Comparison of ENCODE assay signal across 10 cellular contexts in genomic region chr9:111891910-111892499, GRCh38.
DNase-seq lines count a peak whose midpoint lies in the region; ATAC-seq lines count a peak whose summit lies in the region.
"Had no signal": no experiment of that assay in that cellular context is flagged by ENCODE, and none has a peak within 500 bp of the region (broad histone marks: within the 10 kb centered on the region; RNA-seq: fewer than 3 reads in every experiment).

No MANE protein-coding gene starts in this region.

- no peaks in the 10 kb centered on the region for H3K9me3 Mint-ChIP-seq in memory B cell

- DNase-seq in COLO829 (ENCODE audit: low spot score) (peak; percentile 40), SHP77 (lab: John Stamatoyannopoulos, UW) (peak; percentile 81 to 89), memory B cell (ENCODE audit: low spot score in 2 of 2) (peak; percentile 31 to 42), amygdala (lab: John Stamatoyannopoulos, UW) (no peak)
- no peak for DNase-seq in stimulated activated naive CD4-positive, alpha-beta T cell treated with Interleukin-2 at 50 U/mL for 16 hours (lab: John Stamatoyannopoulos, UW)
- DNase-seq: head of caudate nucleus, NCI-H82 had no signal

- peak overlapping the region; percentile 67 for H3K27ac Mint-ChIP-seq in memory B cell

- peak; percentile 43 for ATAC-seq in HG02852 (IDR thresholded peaks at IDR 0.05; ENCODE audit: unreplicated experiment)
- peak; percentile 50 for ATAC-seq in memory B cell (ENCODE audit: low read depth)
- no peak for ATAC-seq in GM19328 (IDR thresholded peaks at IDR 0.05; ENCODE audit: unreplicated experiment)
- no peak for ATAC-seq in HG02840 (IDR thresholded peaks at IDR 0.05; ENCODE audit: low FRiP score, unreplicated experiment)

- H3K4me3 Mint-ChIP-seq in memory B cell, result peak overlapping the region; percentile 29

- H3K27me3 Mint-ChIP-seq in memory B cell, result no peaks in the 10 kb centered on the region

- H3K36me3 Mint-ChIP-seq in memory B cell, result no peaks in the 10 kb centered on the region

- H3K4me1 Mint-ChIP-seq in memory B cell, result peaks cover 11% of the 10 kb centered on the region

Comparison
In these comparisons a context has a peak if more than half of its experiments do, and no peak if none do; other contexts are left out.
1. DNase-seq: peak in COLO829 (single experiment), SHP77 (2 of 2) and memory B cell (2 of 2); none in amygdala (0 of 56) and stimulated activated naive CD4-positive, alpha-beta T cell treated with Interleukin-2 at 50 U/mL for 16 hours (single experiment).
2. ATAC-seq: peak in HG02852 (single experiment) and memory B cell (single experiment); none in GM19328 (single experiment) and HG02840 (single experiment).